19 cellular contexts compared by ENCODE assay signal in genomic region chr7:31918706-31919393, GRCh38.
DNase-seq lines count a peak whose midpoint lies in the region; ATAC-seq and TF ChIP-seq lines count a peak whose summit lies in the region.
"Had no signal": no experiment of that assay in that cellular context is flagged by ENCODE, and none has a peak within 500 bp of the region (broad histone marks: within the 10 kb centered on the region; RNA-seq: fewer than 3 reads in every experiment).

No MANE protein-coding gene starts in this region.

- H3K36me3 ChIP-seq in psoas muscle (ENCODE audit: insufficient read depth in 1 of 2, low read depth in 1 of 2) (no peaks in the 10 kb centered on the region), sigmoid colon (no peaks in the 10 kb centered on the region)
- H3K36me3 ChIP-seq: BLaER1 had no signal

- no peak for TF ChIP-seq POLR2A in sigmoid colon (IDR thresholded peaks at IDR 0.05)

- no peak overlapping the region for H3K4me3 ChIP-seq in psoas muscle
- H3K4me3 ChIP-seq in sigmoid colon, result no peak overlapping the region
- H3K4me3 ChIP-seq: BLaER1, GM12878, GM23338 had no signal

- 53 to 60% (median 59%) methylated on average over 7 of the region's 7 CpGs for WGBS in psoas muscle, 3 donors
- 78 to 84% methylated on average over 7 of the region's 7 CpGs for WGBS in sigmoid colon, 2 donors

- H3K4me1 ChIP-seq in psoas muscle (no peaks in the 10 kb centered on the region), sigmoid colon (no peaks in the 10 kb centered on the region)
- H3K4me1 ChIP-seq: BLaER1, Caco-2 had no signal

- ATAC-seq in Right ventricle myocardium inferior (peak; percentile 69), left ventricle myocardium superior (peak; percentile 80), psoas muscle (peak in 3 of 4 donors; percentile 52 to 75 (median 70))
- ATAC-seq: CD8-positive, alpha-beta T cell; GM12878; GM23338; HCT116 had no signal

- no peak overlapping the region for H3K27ac ChIP-seq in psoas muscle
- no peak overlapping the region for H3K27ac ChIP-seq in sigmoid colon
- H3K27ac ChIP-seq: 22Rv1, BLaER1, C4-2B had no signal

- DNase-seq in Right ventricle myocardium inferior (ENCODE audit: missing footprints), result no peak
- DNase-seq in cardiac septum (ENCODE audit: low spot score), result no peak
- no peak for DNase-seq in left ventricle myocardium superior
- no peak for DNase-seq in psoas muscle
- no peak for DNase-seq in sigmoid colon
- DNase-seq in activated CD4-positive, alpha-beta T cell treated with anti-CD3 and anti-CD28 coated beads for 4 hours, result no peak
- no peak for DNase-seq in activated CD4-positive, alpha-beta T cell treated with anti-CD3 and anti-CD28 coated beads, Interleukin-2, amount 50 U/mL, for 48 hours
- DNase-seq: Caco-2; CD4-positive, CD25-positive, alpha-beta regulatory T cell; CD8-positive, alpha-beta T cell; DMS153; DND-41; H9 had no signal

- intact Hi-C loops in Right ventricle myocardium inferior (cut with DNase I) (loop anchor here (5.0 kb wide), 1 partner anchor 33 kb away; no protein-coding TSS in a partner anchor), cardiac septum (cut with DNase I) (loop anchor here (5.0 kb wide), 1 partner anchor 33 kb away; no protein-coding TSS in a partner anchor), left ventricle myocardium superior (cut with micrococcal nuclease) (no loop called here), psoas muscle (cut with DNase I) (no loop called here), sigmoid colon (cut with DNase I) (no loop called here)

- H3K27me3 ChIP-seq in psoas muscle (ENCODE audit: insufficient read depth in 3 of 3, low read length in 2 of 3) (no peaks in the 10 kb centered on the region), sigmoid colon (no peaks in the 10 kb centered on the region)
- H3K27me3 ChIP-seq: BLaER1 had no signal

- TF ChIP-seq EP300 in sigmoid colon (IDR thresholded peaks at IDR 0.05), result no peak

- TF ChIP-seq CTCF in psoas muscle (IDR thresholded peaks at IDR 0.05) (no peak), sigmoid colon (IDR thresholded peaks at IDR 0.05) (no peak)

- H3K9me3 ChIP-seq in psoas muscle (no peaks in the 10 kb centered on the region), sigmoid colon (no peaks in the 10 kb centered on the region)
- H3K9me3 ChIP-seq: BLaER1, Caco-2 had no signal

Comparison
In these comparisons a context has a peak if more than half of its experiments do, and no peak if none do; other contexts are left out.
1. intact Hi-C loops: an anchor here in Right ventricle myocardium inferior (5.0 kb wide) and cardiac septum (5.0 kb wide); none called in left ventricle myocardium superior, psoas muscle and sigmoid colon.